Comparison of ENCODE assay signal across 8 cellular contexts in the genomic region with DNA sequence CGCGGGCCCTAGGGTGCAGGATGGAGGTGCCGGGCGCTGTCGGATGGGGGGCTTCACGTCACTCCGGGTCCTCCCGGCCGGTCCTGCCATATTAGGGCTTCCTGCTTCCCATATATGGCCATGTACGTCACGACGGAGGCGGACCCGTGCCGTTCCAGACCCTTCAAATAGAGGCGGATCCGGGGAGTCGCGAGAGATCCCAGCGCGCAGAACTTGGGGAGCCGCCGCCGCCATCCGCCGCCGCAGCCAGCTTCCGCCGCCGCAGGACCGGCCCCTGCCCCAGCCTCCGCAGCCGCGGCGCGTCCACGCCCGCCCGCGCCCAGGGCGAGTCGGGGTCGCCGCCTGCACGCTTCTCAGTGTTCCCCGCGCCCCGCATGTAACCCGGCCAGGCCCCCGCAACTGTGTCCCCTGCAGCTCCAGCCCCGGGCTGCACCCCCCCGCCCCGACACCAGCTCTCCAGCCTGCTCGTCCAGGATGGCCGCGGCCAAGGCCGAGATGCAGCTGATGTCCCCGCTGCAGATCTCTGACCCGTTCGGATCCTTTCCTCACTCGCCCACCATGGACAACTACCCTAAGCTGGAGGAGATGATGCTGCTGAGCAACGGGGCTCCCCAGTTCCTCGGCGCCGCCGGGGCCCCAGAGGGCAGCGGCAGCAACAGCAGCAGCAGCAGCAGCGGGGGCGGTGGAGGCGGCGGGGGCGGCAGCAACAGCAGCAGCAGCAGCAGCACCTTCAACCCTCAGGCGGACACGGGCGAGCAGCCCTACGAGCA. TPM values are rescaled to one million over a fixed set of nuclear protein-coding genes. Genes with fewer than 3 reads are reported as not detected.
DNase-seq lines count a peak whose midpoint lies in the region; ATAC-seq and TF ChIP-seq lines count a peak whose summit lies in the region.

Gene EGR1 (plus strand): TSS at position 192 of the 770 bp plus-strand sequence. CDS start 283 bp downstream, at position 475.

- DNase-seq in 8988T (peak; percentile 94), NCI-H2107 (lab: John Stamatoyannopoulos, UW) (peak; percentile 72), UCSD-AML1 (lab: John Stamatoyannopoulos, UW; ENCODE audit: unreplicated experiment) (peak; percentile 96), body of pancreas (peak; percentile 92 to 97 (median 96)), skeletal muscle cell (ENCODE audit: low read depth) (peak; percentile 88)

- 0% methylated on average over 75 of the region's 76 CpGs; no CpG with 5 or more reads in 1 of the 2 donors for WGBS in body of pancreas, 2 donors

- H3K4me3 ChIP-seq in body of pancreas (peak within 1 kb of the TSS; percentile 62 to 89), iPS-15b (ENCODE audit: low read depth, low read length) (peak within 1 kb of the TSS; percentile 95), skeletal muscle cell (ENCODE audit: low read depth, low read length) (peak within 1 kb of the TSS; percentile 76)

- H3K36me3 ChIP-seq in body of pancreas (replicated peaks in 1 of 2; ENCODE audit: insufficient read depth in 1 of 2, low read depth in 2 of 2) (no peaks in the 10 kb centered on the region), iPS-15b (ENCODE audit: control insufficient read depth, insufficient read depth, low read length) (peaks cover 6% of the 10 kb centered on the region)

- peak within 1 kb of the TSS; percentile 98 for H3K9ac ChIP-seq in iPS-15b (ENCODE audit: low read depth, low read length)

- peak; percentile 23 for ATAC-seq in HG03060 (IDR thresholded peaks at IDR 0.05; ENCODE audit: low read depth, unreplicated experiment)
- peak; percentile 57 for ATAC-seq in body of pancreas

- TF ChIP-seq CTCF in body of pancreas (IDR thresholded peaks at IDR 0.05), result peak in 3 of 7 experiments; percentile 9 to 27 (median 11)

- TF ChIP-seq POLR2A in GM18526 (IDR thresholded peaks at IDR 0.05; ENCODE audit: extremely low read depth, insufficient read length) (peak; percentile 80), body of pancreas (IDR thresholded peaks at IDR 0.05) (peak in 2 of 3 donors; percentile 97 to 98)

- H3K9me3 ChIP-seq in body of pancreas (no peaks in the 10 kb centered on the region), iPS-15b (ENCODE audit: control insufficient read depth, insufficient read depth, low read length) (no peaks in the 10 kb centered on the region)

- peaks cover 26% of the 10 kb centered on the region for H3K4me1 ChIP-seq in body of pancreas
- no peaks in the 10 kb centered on the region for H3K4me1 ChIP-seq in iPS-15b (ENCODE audit: control insufficient read depth, insufficient read depth, low read length)

- H3K27me3 ChIP-seq in body of pancreas (no peaks in the 10 kb centered on the region), iPS-15b (ENCODE audit: control insufficient read depth, insufficient read depth, low read length) (peaks cover 11% of the 10 kb centered on the region)

- intact Hi-C loops in body of pancreas (cut with DNase I), result no loop called here

- H3K27ac ChIP-seq in body of pancreas, result peak within 1 kb of the TSS; percentile 84 to 99 (median 98)

RNA-seq across cellular contexts. Expression of gene EGR1, which starts in this region (rescaled TPM):
- total RNA-seq in body of pancreas, result 100 to 1,000 TPM in 1 of 2 donors, 10 to 100 TPM in 1; 51.1 to 139 TPM

Comparison
In these comparisons a context has a peak if more than half of its experiments do, and no peak if none do; other contexts are left out.
1. Peak in every context shown above with its lines: DNase-seq, ATAC-seq, H3K4me3 ChIP-seq and H3K27ac ChIP-seq.